In genomic region chr7:30983914-30984247, GRCh38 we compare ENCODE assay signal across 12 cellular contexts. TPM values are rescaled to one million over a fixed set of nuclear protein-coding genes. Genes with fewer than 3 reads are reported as not detected.
A peak's percentile ranks its signal among the peaks of the same experiment; 100 is the strongest.
DNase-seq lines count a peak whose midpoint lies in the region; ATAC-seq, FAIRE-seq and TF ChIP-seq lines count a peak whose summit lies in the region.
"Had no signal": no experiment of that assay in that cellular context is flagged by ENCODE, and none has a peak within 500 bp of the region (broad histone marks: within the 10 kb centered on the region; RNA-seq: fewer than 3 reads in every experiment).

No MANE protein-coding gene starts in this region.

- H3K27me3 ChIP-seq in HCT116 (ENCODE audit: insufficient read depth, low read length) (peaks cover 14% of the 10 kb centered on the region), iPS-20b (ENCODE audit: insufficient read depth, low read length) (peaks cover 20% of the 10 kb centered on the region)

- no peak for TF ChIP-seq EP300 in A549 (IDR thresholded peaks at IDR 0.05)

- H3K27ac ChIP-seq in A549: no peak overlapping the region
- H3K27ac ChIP-seq in HCT116 (ENCODE audit: low read depth, low read length): no peak overlapping the region
- H3K27ac ChIP-seq in VCaP: no peak overlapping the region
- H3K27ac ChIP-seq in iPS-20b (ENCODE audit: low read length): peak overlapping the region; percentile 85

- DNase-seq in A549 (ENCODE audit: low read depth in 1 of 2, low spot score in 1 of 2) (no peak), HCT116 (ENCODE audit: low read depth, low spot score) (no peak), T-helper 9 cell (no peak)
- no peak for DNase-seq in activated T-helper 2 cell treated with anti-CD3 and anti-CD28 coated beads, Interferon-gamma antibody, Interleukin-2, Interleukin-4, amounts not matched to agents 10 μg/mL and 5 μg/mL and 100 μg/mL, durations not matched to agents 14 hours and 24 hours and 36 hours (ENCODE audit: low spot score)
- DNase-seq: cortex of kidney, DMS79 had no signal

- no peak for FAIRE-seq in A549 (lab: Jason Lieb, UNC)

- H3K4me3 ChIP-seq in A549 (no peak overlapping the region), HCT116 (replicated peaks in 1 of 2; ENCODE audit: low read depth in 1 of 2, low read length in 2 of 2) (no peak overlapping the region), iPS-20b (ENCODE audit: low read length) (peak overlapping the region; percentile 70)
- H3K4me3 ChIP-seq: mucosa of descending colon had no signal

- peak overlapping the region; percentile 4 for H2AFZ ChIP-seq in HCT116 (ENCODE audit: low read depth, low read length, poor library complexity, severe bottlenecking)

- peaks cover 1% of the 10 kb centered on the region for H3K4me1 Mint-ChIP-seq in activated T-helper 2 cell treated with anti-CD3 and anti-CD28 coated beads, Interferon-gamma antibody, Interleukin-2, Interleukin-4, amounts not matched to agents 10 μg/mL and 5 μg/mL and 100 μg/mL, durations not matched to agents 14 hours and 24 hours and 36 hours (ENCODE audit: low read depth)

- BruUV-seq in HCT116 (replicated peaks; lab: Mats Ljungman, UMichigan): no TSS peak

- H3K4me1 ChIP-seq in A549 (peaks cover 9% of the 10 kb centered on the region), HCT116 (ENCODE audit: control insufficient read depth in 1 of 2, insufficient read depth in 2 of 2, low read length in 2 of 2) (peaks cover 7 to 10% of the 10 kb centered on the region in 2 experiments; a peak in 3 of 4 replicates), iPS-20b (ENCODE audit: insufficient read depth, low read length) (peaks cover 30% of the 10 kb centered on the region; the same call in 1 of the 2 replicates)

- RAD21 ChIA-PET in HCT116 (lab: Charles Lee; ENCODE audit: low non-redundant PET in 1 of 2, low total read pairs in 2 of 2, uncharacterized antibody in 2 of 2, unreplicated experiment in 2 of 2): interaction anchor here (0.6 to 4.2 kb wide), 10 partner anchors 138 to 400 kb away, joined by 3 to 64 read pairs (median 4); no protein-coding TSS in a partner anchor

- H3K36me3 ChIP-seq in HCT116 (ENCODE audit: control insufficient read depth in 1 of 2, insufficient read depth in 2 of 2, low read length in 2 of 2): no peaks in the 10 kb centered on the region
- no peaks in the 10 kb centered on the region for H3K36me3 ChIP-seq in iPS-20b (ENCODE audit: insufficient read depth, low read depth, low read length)

- H3K9me3 ChIP-seq in A549: no peaks in the 10 kb centered on the region
- no peaks in the 10 kb centered on the region for H3K9me3 ChIP-seq in HCT116 (ENCODE audit: control insufficient read depth in 1 of 2, insufficient read depth in 1 of 2, low read depth in 1 of 2, low read length in 2 of 2)
- no peaks in the 10 kb centered on the region for H3K9me3 ChIP-seq in iPS-20b (ENCODE audit: insufficient read depth, low read depth, low read length)
- H3K9me3 ChIP-seq: mucosa of descending colon had no signal

- TF ChIP-seq RAD21 in A549 (conservative IDR thresholded peaks at IDR 0.05 in 1 of 2, IDR thresholded peaks at IDR 0.05 in 1 of 2) (peak in 1 of 2 experiments; percentile 5; a peak in 1 of 5 replicates), HCT116 (IDR thresholded peaks at IDR 0.05; ENCODE audit: low read depth) (no peak)

- H3K79me2 ChIP-seq in HCT116 (ENCODE audit: insufficient read depth, low read length): no peaks in the 10 kb centered on the region

- intact Hi-C loops in HCT116 (cut with micrococcal nuclease): loop anchor here (1.0 to 5.0 kb wide), 3 partner anchors 138 to 753 kb away; no protein-coding TSS in a partner anchor
- intact Hi-C loops in activated T-helper 2 cell treated with anti-CD3 and anti-CD28 coated beads, Interferon-gamma antibody, Interleukin-2, Interleukin-4, amounts not matched to agents 10 μg/mL and 5 μg/mL and 100 μg/mL, durations not matched to agents 14 hours and 24 hours and 36 hours (cut with micrococcal nuclease): loop anchor here (1.0 kb wide), 1 partner anchor 138 kb away; no protein-coding TSS in a partner anchor

- H3K9ac ChIP-seq in HCT116 (ENCODE audit: low read length) (no peak overlapping the region), iPS-20b (ENCODE audit: low read depth, low read length) (peak overlapping the region; percentile 71; the same call in 1 of the 2 replicates)

- no peaks in the 10 kb centered on the region for H4K20me1 ChIP-seq in HCT116 (ENCODE audit: insufficient read depth)

- no peak overlapping the region for H3K27ac Mint-ChIP-seq in activated T-helper 2 cell treated with anti-CD3 and anti-CD28 coated beads, Interferon-gamma antibody, Interleukin-2, Interleukin-4, amounts not matched to agents 10 μg/mL and 5 μg/mL and 100 μg/mL, durations not matched to agents 14 hours and 24 hours and 36 hours

- ATAC-seq in A549 (no peak; a peak in 1 of 6 replicates), HCT116 (peak; percentile 41; the same call in 1 of the 2 replicates), HG02870 (IDR thresholded peaks at IDR 0.05; ENCODE audit: unreplicated experiment) (no peak)
- no peak for ATAC-seq in activated CD4-positive, CD25-positive, alpha-beta regulatory T cell treated with anti-CD3 and anti-CD28 coated beads, Interleukin-2, amount 50 U/mL, for 24 hours

- POLR2A ChIA-PET in A549 (lab: Yijun Ruan, JAX) (no interaction called here), HCT116 (lab: Charles Lee) (interaction anchor here (1.2 to 2.5 kb wide), 3 partner anchors 138 to 182 kb away, joined by 4 to 21 read pairs (median 4); no protein-coding TSS in a partner anchor)

- no peak overlapping the region for H3K4me3 Mint-ChIP-seq in activated T-helper 2 cell treated with anti-CD3 and anti-CD28 coated beads, Interferon-gamma antibody, Interleukin-2, Interleukin-4, amounts not matched to agents 10 μg/mL and 5 μg/mL and 100 μg/mL, durations not matched to agents 14 hours and 24 hours and 36 hours (ENCODE audit: low read depth)

- TF ChIP-seq POLR2A in A549 (IDR thresholded peaks at IDR 0.05; ENCODE audit: low read length): no peak
- no peak for TF ChIP-seq POLR2A in HCT116 (IDR thresholded peaks at IDR 0.05; ENCODE audit: borderline replicate concordance, extremely low read depth, insufficient read depth, insufficient read length)

- no peaks in the 10 kb centered on the region for H3K9me2 ChIP-seq in HCT116 (ENCODE audit: insufficient read depth)

- CTCF ChIA-PET in A549 (lab: Yijun Ruan, JAX): interaction anchor here (0.6 to 8.1 kb wide), 61 partner anchors 11 to 1181 kb away, joined by 3 to 319 read pairs (median 4); no protein-coding TSS in a partner anchor
- CTCF ChIA-PET in HCT116 (lab: Charles Lee): interaction anchor here (0.7 to 6.9 kb wide), 16 partner anchors 11 to 1221 kb away, joined by 3 to 482 read pairs (median 4); no protein-coding TSS in a partner anchor

- no peaks in the 10 kb centered on the region for H3K9me3 Mint-ChIP-seq in activated T-helper 2 cell treated with anti-CD3 and anti-CD28 coated beads, Interferon-gamma antibody, Interleukin-2, Interleukin-4, amounts not matched to agents 10 μg/mL and 5 μg/mL and 100 μg/mL, durations not matched to agents 14 hours and 24 hours and 36 hours

- WGBS in A549 (ENCODE audit: missing lambda C conversion rate): 41% methylated on average over 12 of the region's 12 CpGs

- H3K36me3 Mint-ChIP-seq in activated T-helper 2 cell treated with anti-CD3 and anti-CD28 coated beads, Interferon-gamma antibody, Interleukin-2, Interleukin-4, amounts not matched to agents 10 μg/mL and 5 μg/mL and 100 μg/mL, durations not matched to agents 14 hours and 24 hours and 36 hours (ENCODE audit: low read depth): no peaks in the 10 kb centered on the region

- TF ChIP-seq CTCF in A549 (IDR thresholded peaks at IDR 0.05) (no peak), HCT116 (IDR thresholded peaks at IDR 0.05 in 2 of 3, conservative IDR thresholded peaks at IDR 0.05 in 1 of 3; ENCODE audit: borderline replicate concordance in 1 of 3, insufficient read depth in 1 of 3, low read depth in 2 of 3, low read length in 2 of 3) (no peak), VCaP (conservative IDR thresholded peaks at IDR 0.05) (peak; percentile 56)

- peaks cover 17% of the 10 kb centered on the region for H3K27me3 Mint-ChIP-seq in activated T-helper 2 cell treated with anti-CD3 and anti-CD28 coated beads, Interferon-gamma antibody, Interleukin-2, Interleukin-4, amounts not matched to agents 10 μg/mL and 5 μg/mL and 100 μg/mL, durations not matched to agents 14 hours and 24 hours and 36 hours (ENCODE audit: low read depth)

- H3K4me2 ChIP-seq in A549 (peak overlapping the region; percentile 58), HCT116 (ENCODE audit: low read length) (peak overlapping the region; percentile 53)

TF ChIP-seq in A549, 52 proteins besides CTCF, POLR2A, EP300 and RAD21 (continues in another document):
- TF ChIP-seq ESRRA (IDR thresholded peaks at IDR 0.05; ENCODE audit: borderline replicate concordance, low read length): no peak
- no peak for TF ChIP-seq CBX8 (IDR thresholded peaks at IDR 0.05)
- TF ChIP-seq BHLHE40 (IDR thresholded peaks at IDR 0.05; ENCODE audit: low read depth, low read length): no peak
- TF ChIP-seq CEBPB (IDR thresholded peaks at IDR 0.05): no peak
- no peak for TF ChIP-seq CHD2 (IDR thresholded peaks at IDR 0.05; ENCODE audit: low read length, partially characterized antibody)
- TF ChIP-seq FOSL2 (IDR thresholded peaks at IDR 0.05): no peak
- TF ChIP-seq FOSL2 (CRISPR knock-in tag; IDR thresholded peaks at IDR 0.05): no peak
- no peak for TF ChIP-seq NPAS2 (CRISPR knock-in tag; IDR thresholded peaks at IDR 0.05; ENCODE audit: borderline replicate concordance)
- TF ChIP-seq NR3C1 (IDR thresholded peaks at IDR 0.05): no peak

TF ChIP-seq in HCT116, 20 proteins besides CTCF, POLR2A, EP300 and RAD21 (continues in another document):
- TF ChIP-seq ZNF274 (IDR thresholded peaks at IDR 0.05; ENCODE audit: low read depth, low read length) (no peak), SRF (IDR thresholded peaks at IDR 0.05; ENCODE audit: low read depth) (no peak), TCF7L2 (IDR thresholded peaks at IDR 0.05; ENCODE audit: borderline replicate concordance, extremely low read depth, insufficient read depth, insufficient read length) (no peak), JUND (IDR thresholded peaks at IDR 0.05) (no peak), ATF3 (IDR thresholded peaks at IDR 0.05) (no peak), ZFX (IDR thresholded peaks at IDR 0.05) (no peak), POLR2AphosphoS5 (IDR thresholded peaks at IDR 0.05; ENCODE audit: low read depth, low read length) (no peak)

RNA-seq across cellular contexts. Expression of gene GHRHR, which starts 20.1 kb away (rescaled TPM):
- polyA plus RNA-seq in A549 (2011; rRNA removed): not detected in 2 replicates
- polyA plus RNA-seq in A549 (2012; cell fraction: cytosol; rRNA removed): not detected in 2 replicates
- not detected in 2 replicates for polyA plus RNA-seq in A549 (2012; cell fraction: nucleus; rRNA removed)
- polyA plus RNA-seq in A549 (2017; fragmentation: RNase III; extraction: RNeasy Plus Mini Kit Qiagen cat#74134 plus additional on column Dnase treatment): not detected in 3 replicates
- not detected in 2 replicates for polyA minus RNA-seq in A549 (2011; rRNA and poly(A)+ RNA removed)
- total RNA-seq in HCT116 (2021; ENCODE audit: unreplicated experiment): not detected
- polyA plus RNA-seq in HCT116 (2012): 0.07 and 0.13 TPM in 2 replicates
- not detected in 2 replicates for total RNA-seq in activated T-helper 2 cell treated with anti-CD3 and anti-CD28 coated beads, Interferon-gamma antibody, Interleukin-2, Interleukin-4, amounts not matched to agents 10 μg/mL and 5 μg/mL and 100 μg/mL, durations not matched to agents 14 hours and 24 hours and 36 hours
- total RNA-seq: mucosa of descending colon, urinary bladder had no signal
- polyA plus RNA-seq: urinary bladder had no signal
